In the genomic region with DNA sequence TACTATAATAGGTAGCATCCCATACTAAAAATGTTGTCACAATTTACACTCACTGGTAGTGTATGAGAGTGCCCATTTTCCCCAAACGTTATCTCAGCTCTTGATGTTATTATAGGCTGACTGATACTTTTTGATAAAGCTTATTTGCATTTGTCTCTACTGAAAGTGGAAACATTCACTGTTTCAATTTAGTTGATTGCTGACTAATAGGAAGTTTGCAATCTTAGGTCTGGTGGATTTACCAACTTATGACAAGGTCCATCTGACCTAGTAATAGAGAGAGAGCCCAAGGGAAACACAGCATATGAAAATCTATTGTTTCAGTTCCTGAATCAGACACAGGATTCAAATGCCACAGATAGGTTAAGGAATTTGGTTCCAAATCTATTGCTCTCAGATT, we compare ENCODE assay signal across 8 cellular contexts.
DNase-seq lines count a peak whose midpoint lies in the region; ATAC-seq and TF ChIP-seq lines count a peak whose summit lies in the region.
"Not testable (repeated sequence)": the region's sequence is repeated elsewhere in the genome, so short reads cannot be mapped to it uniquely, and the experiment has no call there.

No MANE protein-coding gene starts in this region.

- H3K4me3 ChIP-seq in BLaER1 treated with 17β-estradiol and CSF1 and Interleukin-3, amounts not matched to agents 10 nM and 100 nM; Karpas-422 (ENCODE audit: low read length); choroid plexus epithelial cell (ENCODE audit: low read depth, low read length): not testable (repeated sequence)

- not testable (repeated sequence) for H3K9me2 ChIP-seq in Karpas-422 (replicated peaks; ENCODE audit: insufficient read depth, low read length)

- not testable (repeated sequence) for H3K9me3 ChIP-seq in BLaER1 treated with 17β-estradiol and CSF1 and Interleukin-3, amounts not matched to agents 10 nM and 100 nM (replicated peaks in 1 of 11); Karpas-422 (ENCODE audit: low read length); T-helper 17 cell (ENCODE audit: control insufficient read depth, low read length, poor library complexity, severe bottlenecking)

- not testable (repeated sequence) for H3K9ac ChIP-seq in BLaER1 treated with 17β-estradiol and CSF1 and Interleukin-3, amounts not matched to agents 10 nM and 100 nM; Karpas-422 (ENCODE audit: low read length)

- TF ChIP-seq CTCF in HFFc6 (IDR thresholded peaks at IDR 0.05); choroid plexus epithelial cell (conservative IDR thresholded peaks at IDR 0.05; ENCODE audit: low read depth, low read length): not testable (repeated sequence)

- peaks cover 0 to 10% (median 7%) of the 10 kb centered on the region in 10 experiments; a peak in 9 of 20 replicates for H3K4me1 ChIP-seq in BLaER1 treated with 17β-estradiol and CSF1 and Interleukin-3, amounts not matched to agents 10 nM and 100 nM
- not testable (repeated sequence) for H3K4me1 ChIP-seq in Karpas-422 (ENCODE audit: low read length)

- H3K27ac Mint-ChIP-seq in HFFc6; T-helper 17 cell; stimulated activated memory B cell treated with anti-CD40 and anti-IgM and Interleukin-4, amounts not matched to agents 10 μg/mL and 1 μg/mL and 100 μg/mL, for 72 hours: not testable (repeated sequence)

- peak; percentile 17 for DNase-seq in HFFc6
- DNase-seq in Karpas-422 = peak; percentile 41
- not testable (repeated sequence) for DNase-seq in T-helper 17 cell
- DNase-seq in choroid plexus epithelial cell (ENCODE audit: low read depth) = peak; percentile 47
- peak; percentile 65 for DNase-seq in iris pigment epithelial cell (ENCODE audit: low read depth)

- H3K36me3 Mint-ChIP-seq in HFFc6 (ENCODE audit: low read depth); T-helper 17 cell (ENCODE audit: low read depth); stimulated activated memory B cell treated with anti-CD40 and anti-IgM and Interleukin-4, amounts not matched to agents 10 μg/mL and 1 μg/mL and 100 μg/mL, for 72 hours: not testable (repeated sequence)

- H3K27ac ChIP-seq in BLaER1 treated with 17β-estradiol and CSF1 and Interleukin-3, amounts not matched to agents 10 nM and 100 nM = peak overlapping the region in 4 of 11 experiments; percentile 21 to 69 (median 43); a peak in 7 of 22 replicates
- H3K27ac ChIP-seq in Karpas-422 (ENCODE audit: low read length) = not testable (repeated sequence)

- not testable (repeated sequence) for H3K27me3 Mint-ChIP-seq in HFFc6 (ENCODE audit: insufficient read depth); T-helper 17 cell; stimulated activated memory B cell treated with anti-CD40 and anti-IgM and Interleukin-4, amounts not matched to agents 10 μg/mL and 1 μg/mL and 100 μg/mL, for 72 hours

- not testable (repeated sequence) for H2AFZ ChIP-seq in Karpas-422 (ENCODE audit: low read length)

- H3K27me3 ChIP-seq in BLaER1 treated with 17β-estradiol and CSF1 and Interleukin-3, amounts not matched to agents 10 nM and 100 nM; Karpas-422 (ENCODE audit: low read length): not testable (repeated sequence)

- peak overlapping the region in 8 of 11 experiments; percentile 11 to 66 (median 48); a peak in 16 of 22 replicates for H3K4me2 ChIP-seq in BLaER1 treated with 17β-estradiol and CSF1 and Interleukin-3, amounts not matched to agents 10 nM and 100 nM
- not testable (repeated sequence) for H3K4me2 ChIP-seq in Karpas-422 (ENCODE audit: low read depth, low read length, poor library complexity, severe bottlenecking)

- H3K79me2 ChIP-seq in Karpas-422 (ENCODE audit: low read length) = not testable (repeated sequence)

- H3K4me1 Mint-ChIP-seq in HFFc6 (ENCODE audit: low read depth) = peaks cover 26% of the 10 kb centered on the region
- H3K4me1 Mint-ChIP-seq in T-helper 17 cell = peaks cover 12% of the 10 kb centered on the region
- H3K4me1 Mint-ChIP-seq in stimulated activated memory B cell treated with anti-CD40 and anti-IgM and Interleukin-4, amounts not matched to agents 10 μg/mL and 1 μg/mL and 100 μg/mL, for 72 hours = peaks cover 24% of the 10 kb centered on the region

- H4K20me1 ChIP-seq in BLaER1 treated with 17β-estradiol and CSF1 and Interleukin-3, amounts not matched to agents 10 nM and 100 nM; Karpas-422 (ENCODE audit: insufficient read depth, low read depth, low read length): not testable (repeated sequence)

- H3K9me3 Mint-ChIP-seq in HFFc6; stimulated activated memory B cell treated with anti-CD40 and anti-IgM and Interleukin-4, amounts not matched to agents 10 μg/mL and 1 μg/mL and 100 μg/mL, for 72 hours: not testable (repeated sequence)

- peak overlapping the region; percentile 50; the same call in 1 of the 2 replicates for H3K4me3 Mint-ChIP-seq in HFFc6
- not testable (repeated sequence) for H3K4me3 Mint-ChIP-seq in T-helper 17 cell; stimulated activated memory B cell treated with anti-CD40 and anti-IgM and Interleukin-4, amounts not matched to agents 10 μg/mL and 1 μg/mL and 100 μg/mL, for 72 hours

- ATAC-seq in GM18858 (IDR thresholded peaks at IDR 0.05; ENCODE audit: unreplicated experiment) = peak; percentile 53
- peak; percentile 30 for ATAC-seq in T-helper 17 cell
- peak; percentile 94 for ATAC-seq in stimulated activated memory B cell treated with anti-CD40 and anti-IgM and Interleukin-4, amounts not matched to agents 10 μg/mL and 1 μg/mL and 100 μg/mL, for 72 hours

- H3K36me3 ChIP-seq in BLaER1 treated with 17β-estradiol and CSF1 and Interleukin-3, amounts not matched to agents 10 nM and 100 nM; Karpas-422 (ENCODE audit: insufficient read depth, low read length): not testable (repeated sequence)

Comparison
In these comparisons a context has a peak if more than half of its experiments do, and no peak if none do; other contexts are left out.
1. ATAC-seq: peak in every context shown above with its lines; median percentile 94 in stimulated activated memory B cell treated with anti-CD40 and anti-IgM and Interleukin-4, amounts not matched to agents 10 μg/mL and 1 μg/mL and 100 μg/mL, for 72 hours; 53 in GM18858; 30 in T-helper 17 cell.